ENCODE assay signal across 1 cellular context in genomic region chr12:3407723-3408122, GRCh38.
TF ChIP-seq lines count a peak whose summit lies in the region.

No MANE protein-coding gene starts in this region.

TF ChIP-seq in HEK293, 187 proteins besides CTCF, POLR2A, EP300 and RAD21 (continued from another document):
- TF ChIP-seq IKZF3 (tag by site-specific recombination; IDR thresholded peaks at IDR 0.05) (no peak), SETDB1 (IDR thresholded peaks at IDR 0.05; ENCODE audit: insufficient read length, low read length) (peak; percentile 91), MZF1 (tag by site-specific recombination; IDR thresholded peaks at IDR 0.05; ENCODE audit: borderline replicate concordance) (no peak)
